ENCODE assay signal across 22 cellular contexts in the genomic region with DNA sequence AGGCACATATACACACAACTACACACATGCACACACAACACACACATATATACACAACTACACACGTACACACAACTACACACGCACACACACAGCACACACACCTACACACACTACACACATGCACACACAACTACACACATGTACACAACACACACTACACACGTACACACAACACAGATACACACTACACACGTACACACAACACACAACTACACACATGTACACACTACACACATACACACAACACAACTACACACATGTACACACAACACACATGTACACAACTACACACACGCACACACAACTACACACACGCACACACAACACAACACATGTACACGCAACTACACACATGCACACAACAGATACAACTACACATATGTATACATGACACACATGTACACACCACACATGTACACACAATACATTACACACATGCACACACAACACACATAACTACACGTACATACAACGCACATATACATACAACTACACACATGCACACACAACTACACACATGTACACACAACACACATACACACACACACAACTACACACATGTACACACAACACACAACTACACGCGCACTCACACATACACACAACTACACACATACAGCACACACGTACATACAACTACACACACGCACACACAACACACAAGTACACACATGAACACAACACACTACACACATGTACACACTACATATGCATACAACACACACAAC.
"Had no signal": no experiment of that assay in that cellular context is flagged by ENCODE, and none has a peak within 500 bp of the region (broad histone marks: within the 10 kb centered on the region; RNA-seq: fewer than 3 reads in every experiment).

No MANE protein-coding gene starts in this region.

- H3K27ac Mint-ChIP-seq: activated B cell treated with CpG ODN at 0.5 μM for 24 hours; activated CD8-positive, alpha-beta T cell treated with anti-CD3 and anti-CD28 coated beads for 36 hours; activated naive CD4-positive, alpha-beta T cell treated with anti-CD3 and anti-CD28 coated beads for 36 hours; endodermal cell; naive B cell; neural progenitor cell; stimulated activated naive B cell treated with anti-CD40 and anti-IgM and Interleukin-4, amounts not matched to agents 10 μg/mL and 1 μg/mL and 100 μg/mL, for 72 hours; T-cell had no signal

- H3K9me3 Mint-ChIP-seq: activated CD8-positive, alpha-beta T cell treated with anti-CD3 and anti-CD28 coated beads for 36 hours; activated naive CD4-positive, alpha-beta T cell treated with anti-CD3 and anti-CD28 coated beads for 36 hours; central memory CD8-positive, alpha-beta T cell; endodermal cell; neural progenitor cell; T-cell had no signal

- H3K27ac ChIP-seq: brain microvascular endothelial cell, colonic mucosa, gastrocnemius medialis, left lung, neural progenitor cell, ovary, sigmoid colon, thyroid gland, uterus had no signal

- H3K4me2 ChIP-seq: neural progenitor cell had no signal

- H3K27me3 ChIP-seq: colonic mucosa, gastrocnemius medialis, neural progenitor cell, ovary, thyroid gland, uterus had no signal

- H3K36me3 Mint-ChIP-seq: naive B cell; neural progenitor cell; stimulated activated naive B cell treated with anti-CD40 and anti-IgM and Interleukin-4, amounts not matched to agents 10 μg/mL and 1 μg/mL and 100 μg/mL, for 72 hours; T-cell had no signal

- H3K4me3 ChIP-seq: colonic mucosa, gastrocnemius medialis, left lung, neural progenitor cell, ovary, sigmoid colon, thyroid gland, uterus had no signal

- H3K4me3 Mint-ChIP-seq: activated B cell treated with CpG ODN at 0.5 μM for 24 hours; activated CD8-positive, alpha-beta T cell treated with anti-CD3 and anti-CD28 coated beads for 36 hours; activated naive CD4-positive, alpha-beta T cell treated with anti-CD3 and anti-CD28 coated beads for 36 hours; central memory CD8-positive, alpha-beta T cell; endodermal cell; naive B cell; neural progenitor cell; stimulated activated naive B cell treated with anti-CD40 and anti-IgM and Interleukin-4, amounts not matched to agents 10 μg/mL and 1 μg/mL and 100 μg/mL, for 72 hours; T-cell had no signal

- H3K36me3 ChIP-seq: brain microvascular endothelial cell, colonic mucosa, gastrocnemius medialis, left lung, neural progenitor cell, ovary, sigmoid colon, thyroid gland, uterus had no signal

- DNase-seq: activated B cell treated with CpG ODN at 0.5 μM for 24 hours; activated CD4-positive, alpha-beta T cell treated with anti-CD3 and anti-CD28 coated beads for 4 hours; activated naive CD4-positive, alpha-beta T cell treated with anti-CD3 and anti-CD28 coated beads for 36 hours; activated T-cell treated with anti-CD3 and anti-CD28 coated beads, Interleukin-2, amount 50 U/mL, for 1 hour; anterior cingulate cortex; brain microvascular endothelial cell; colonic mucosa; endodermal cell; gastrocnemius medialis; head of caudate nucleus; left lung; mammary epithelial cell; naive B cell; ovary; sigmoid colon; stimulated activated naive B cell treated with anti-CD40 and anti-IgM and Interleukin-4, amounts not matched to agents 10 μg/mL and 1 μg/mL and 100 μg/mL, for 72 hours; T-cell; thyroid gland; uterus had no signal

- H3K4me1 Mint-ChIP-seq: activated B cell treated with CpG ODN at 0.5 μM for 24 hours; central memory CD8-positive, alpha-beta T cell; naive B cell; T-cell had no signal

- H3K9ac ChIP-seq: neural progenitor cell had no signal

- H3K4me1 ChIP-seq: colonic mucosa, left lung, sigmoid colon, thyroid gland, uterus had no signal
